In the genomic region with DNA sequence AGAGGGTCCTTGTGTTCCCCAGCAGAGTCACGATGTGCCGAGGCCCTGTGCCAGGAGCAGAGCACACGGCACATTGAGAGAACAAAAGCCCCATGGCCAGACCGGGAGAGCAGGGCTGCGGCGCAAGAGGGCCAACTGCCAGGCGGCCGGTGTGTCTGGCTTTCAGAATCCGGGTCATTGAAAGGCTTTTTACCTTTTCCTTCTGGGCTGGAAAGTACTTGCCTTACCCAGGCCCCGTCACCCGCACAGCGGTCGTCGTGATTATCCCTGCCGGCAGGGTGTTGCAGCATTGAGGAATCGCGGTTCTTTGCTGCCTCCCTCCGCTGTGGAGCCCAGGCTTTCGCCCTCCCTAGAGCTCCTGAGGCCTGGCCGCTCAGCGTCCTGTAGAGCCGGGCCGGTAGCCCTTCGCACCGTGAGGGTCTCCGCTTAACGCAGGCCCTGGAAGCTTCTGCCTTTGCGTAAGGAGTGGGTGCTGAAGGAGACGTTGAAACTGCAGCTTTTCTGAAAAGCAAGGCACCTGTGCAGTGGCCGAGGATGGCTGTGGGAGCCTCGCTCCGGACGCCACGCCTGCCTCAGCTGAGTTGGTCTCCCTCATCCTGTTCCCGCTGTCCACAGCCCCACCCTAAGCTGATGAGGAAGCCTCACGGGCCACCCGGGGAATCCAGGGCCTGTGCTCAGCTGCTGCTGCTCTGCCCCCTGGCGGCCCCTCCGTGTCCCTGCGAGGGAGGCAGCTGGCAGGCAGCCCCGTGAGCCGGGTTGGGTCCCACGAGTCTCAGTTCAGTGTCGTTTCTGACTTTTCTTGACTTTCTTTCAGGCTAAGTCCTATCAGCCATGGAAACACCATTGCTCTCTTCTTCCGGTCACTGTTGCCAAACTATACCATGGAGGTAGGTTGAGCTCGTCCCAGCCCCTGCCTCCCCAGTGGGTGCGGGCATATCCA, we compare ENCODE assay signal across 1 cellular context.
TF ChIP-seq lines count a peak whose summit lies in the region.

No MANE protein-coding gene starts in this region.

TF ChIP-seq in HepG2, 621 proteins besides CTCF, POLR2A, EP300 and RAD21 (continued from another document and continues in another):
- TF ChIP-seq ETV5 (CRISPR knock-in tag; IDR thresholded peaks at IDR 0.05; ENCODE audit: borderline replicate concordance) (no peak), HHEX (CRISPR knock-in tag; IDR thresholded peaks at IDR 0.05) (no peak), ZNF329 (CRISPR knock-in tag; IDR thresholded peaks at IDR 0.05; ENCODE audit: low read depth) (no peak), HNF4G (IDR thresholded peaks at IDR 0.05; ENCODE audit: borderline replicate concordance, low read depth, low read length) (no peak), HNF4G (CRISPR knock-in tag; IDR thresholded peaks at IDR 0.05; ENCODE audit: borderline replicate concordance, low read depth) (no peak), MEF2D (CRISPR knock-in tag; IDR thresholded peaks at IDR 0.05) (0 out of 2 replicates have a peak, but pooled peaks have one; percentile 49), ZNF292 (CRISPR knock-in tag; IDR thresholded peaks at IDR 0.05; ENCODE audit: borderline replicate concordance, low read depth) (no peak), ATF7 (IDR thresholded peaks at IDR 0.05) (no peak), ATF7 (CRISPR knock-in tag; IDR thresholded peaks at IDR 0.05) (no peak), KDM6A (CRISPR knock-in tag; IDR thresholded peaks at IDR 0.05; ENCODE audit: low read depth) (no peak), GTF2F1 (IDR thresholded peaks at IDR 0.05; ENCODE audit: low read length) (no peak), RARG (CRISPR knock-in tag; IDR thresholded peaks at IDR 0.05; ENCODE audit: low read depth) (no peak), ZNF883 (CRISPR knock-in tag; IDR thresholded peaks at IDR 0.05; ENCODE audit: not compliant biosample characterization) (peak; percentile 74), MBD4 (IDR thresholded peaks at IDR 0.05; ENCODE audit: borderline replicate concordance, low read length) (no peak), ZSCAN21 (CRISPR knock-in tag; IDR thresholded peaks at IDR 0.05; ENCODE audit: borderline replicate concordance) (peak; percentile 83; the same call in 1 of the 2 replicates), MLLT10 (CRISPR knock-in tag; IDR thresholded peaks at IDR 0.05) (no peak), U2AF2 (IDR thresholded peaks at IDR 0.05; ENCODE audit: low read depth, low read length) (no peak), MAF1 (CRISPR knock-in tag; IDR thresholded peaks at IDR 0.05; ENCODE audit: borderline replicate concordance) (no peak), ZNF839 (CRISPR knock-in tag; IDR thresholded peaks at IDR 0.05; ENCODE audit: borderline replicate concordance) (no peak), FOXM1 (CRISPR knock-in tag; IDR thresholded peaks at IDR 0.05) (no peak)
- TF ChIP-seq, protein P1, sequence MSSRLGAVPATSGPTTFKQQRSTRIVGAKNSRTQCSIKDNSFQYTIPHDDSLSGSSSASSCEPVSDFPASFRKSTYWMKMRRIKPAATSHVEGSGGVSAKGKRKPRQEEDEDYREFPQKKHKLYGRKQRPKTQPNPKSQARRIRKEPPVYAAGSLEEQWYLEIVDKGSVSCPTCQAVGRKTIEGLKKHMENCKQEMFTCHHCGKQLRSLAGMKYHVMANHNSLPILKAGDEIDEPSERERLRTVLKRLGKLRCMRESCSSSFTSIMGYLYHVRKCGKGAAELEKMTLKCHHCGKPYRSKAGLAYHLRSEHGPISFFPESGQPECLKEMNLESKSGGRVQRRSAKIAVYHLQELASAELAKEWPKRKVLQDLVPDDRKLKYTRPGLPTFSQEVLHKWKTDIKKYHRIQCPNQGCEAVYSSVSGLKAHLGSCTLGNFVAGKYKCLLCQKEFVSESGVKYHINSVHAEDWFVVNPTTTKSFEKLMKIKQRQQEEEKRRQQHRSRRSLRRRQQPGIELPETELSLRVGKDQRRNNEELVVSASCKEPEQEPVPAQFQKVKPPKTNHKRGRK (CRISPR knock-in tag; IDR thresholded peaks at IDR 0.05): no peak
- TF ChIP-seq, protein P2, sequence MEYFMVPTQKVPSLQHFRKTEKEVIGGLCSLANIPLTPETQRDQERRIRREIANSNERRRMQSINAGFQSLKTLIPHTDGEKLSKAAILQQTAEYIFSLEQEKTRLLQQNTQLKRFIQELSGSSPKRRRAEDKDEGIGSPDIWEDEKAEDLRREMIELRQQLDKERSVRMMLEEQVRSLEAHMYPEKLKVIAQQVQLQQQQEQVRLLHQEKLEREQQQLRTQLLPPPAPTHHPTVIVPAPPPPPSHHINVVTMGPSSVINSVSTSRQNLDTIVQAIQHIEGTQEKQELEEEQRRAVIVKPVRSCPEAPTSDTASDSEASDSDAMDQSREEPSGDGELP (IDR thresholded peaks at IDR 0.05; ENCODE audit: borderline replicate concordance, low read depth): peak; percentile 85; the same call in 1 of the 2 replicates
- TF ChIP-seq, protein P3, sequence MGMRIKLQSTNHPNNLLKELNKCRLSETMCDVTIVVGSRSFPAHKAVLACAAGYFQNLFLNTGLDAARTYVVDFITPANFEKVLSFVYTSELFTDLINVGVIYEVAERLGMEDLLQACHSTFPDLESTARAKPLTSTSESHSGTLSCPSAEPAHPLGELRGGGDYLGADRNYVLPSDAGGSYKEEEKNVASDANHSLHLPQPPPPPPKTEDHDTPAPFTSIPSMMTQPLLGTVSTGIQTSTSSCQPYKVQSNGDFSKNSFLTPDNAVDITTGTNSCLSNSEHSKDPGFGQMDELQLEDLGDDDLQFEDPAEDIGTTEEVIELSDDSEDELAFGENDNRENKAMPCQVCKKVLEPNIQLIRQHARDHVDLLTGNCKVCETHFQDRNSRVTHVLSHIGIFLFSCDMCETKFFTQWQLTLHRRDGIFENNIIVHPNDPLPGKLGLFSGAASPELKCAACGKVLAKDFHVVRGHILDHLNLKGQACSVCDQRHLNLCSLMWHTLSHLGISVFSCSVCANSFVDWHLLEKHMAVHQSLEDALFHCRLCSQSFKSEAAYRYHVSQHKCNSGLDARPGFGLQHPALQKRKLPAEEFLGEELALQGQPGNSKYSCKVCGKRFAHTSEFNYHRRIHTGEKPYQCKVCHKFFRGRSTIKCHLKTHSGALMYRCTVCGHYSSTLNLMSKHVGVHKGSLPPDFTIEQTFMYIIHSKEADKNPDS (CRISPR knock-in tag; IDR thresholded peaks at IDR 0.05): no peak
- TF ChIP-seq, protein P4, sequence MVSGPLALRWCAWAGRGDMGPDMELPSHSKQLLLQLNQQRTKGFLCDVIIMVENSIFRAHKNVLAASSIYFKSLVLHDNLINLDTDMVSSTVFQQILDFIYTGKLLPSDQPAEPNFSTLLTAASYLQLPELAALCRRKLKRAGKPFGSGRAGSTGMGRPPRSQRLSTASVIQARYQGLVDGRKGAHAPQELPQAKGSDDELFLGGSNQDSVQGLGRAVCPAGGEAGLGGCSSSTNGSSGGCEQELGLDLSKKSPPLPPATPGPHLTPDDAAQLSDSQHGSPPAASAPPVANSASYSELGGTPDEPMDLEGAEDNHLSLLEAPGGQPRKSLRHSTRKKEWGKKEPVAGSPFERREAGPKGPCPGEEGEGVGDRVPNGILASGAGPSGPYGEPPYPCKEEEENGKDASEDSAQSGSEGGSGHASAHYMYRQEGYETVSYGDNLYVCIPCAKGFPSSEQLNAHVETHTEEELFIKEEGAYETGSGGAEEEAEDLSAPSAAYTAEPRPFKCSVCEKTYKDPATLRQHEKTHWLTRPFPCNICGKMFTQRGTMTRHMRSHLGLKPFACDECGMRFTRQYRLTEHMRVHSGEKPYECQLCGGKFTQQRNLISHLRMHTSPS (CRISPR knock-in tag; IDR thresholded peaks at IDR 0.05; ENCODE audit: low read depth): peak; percentile 24; the same call in 1 of the 2 replicates
- TF ChIP-seq, protein P5, sequence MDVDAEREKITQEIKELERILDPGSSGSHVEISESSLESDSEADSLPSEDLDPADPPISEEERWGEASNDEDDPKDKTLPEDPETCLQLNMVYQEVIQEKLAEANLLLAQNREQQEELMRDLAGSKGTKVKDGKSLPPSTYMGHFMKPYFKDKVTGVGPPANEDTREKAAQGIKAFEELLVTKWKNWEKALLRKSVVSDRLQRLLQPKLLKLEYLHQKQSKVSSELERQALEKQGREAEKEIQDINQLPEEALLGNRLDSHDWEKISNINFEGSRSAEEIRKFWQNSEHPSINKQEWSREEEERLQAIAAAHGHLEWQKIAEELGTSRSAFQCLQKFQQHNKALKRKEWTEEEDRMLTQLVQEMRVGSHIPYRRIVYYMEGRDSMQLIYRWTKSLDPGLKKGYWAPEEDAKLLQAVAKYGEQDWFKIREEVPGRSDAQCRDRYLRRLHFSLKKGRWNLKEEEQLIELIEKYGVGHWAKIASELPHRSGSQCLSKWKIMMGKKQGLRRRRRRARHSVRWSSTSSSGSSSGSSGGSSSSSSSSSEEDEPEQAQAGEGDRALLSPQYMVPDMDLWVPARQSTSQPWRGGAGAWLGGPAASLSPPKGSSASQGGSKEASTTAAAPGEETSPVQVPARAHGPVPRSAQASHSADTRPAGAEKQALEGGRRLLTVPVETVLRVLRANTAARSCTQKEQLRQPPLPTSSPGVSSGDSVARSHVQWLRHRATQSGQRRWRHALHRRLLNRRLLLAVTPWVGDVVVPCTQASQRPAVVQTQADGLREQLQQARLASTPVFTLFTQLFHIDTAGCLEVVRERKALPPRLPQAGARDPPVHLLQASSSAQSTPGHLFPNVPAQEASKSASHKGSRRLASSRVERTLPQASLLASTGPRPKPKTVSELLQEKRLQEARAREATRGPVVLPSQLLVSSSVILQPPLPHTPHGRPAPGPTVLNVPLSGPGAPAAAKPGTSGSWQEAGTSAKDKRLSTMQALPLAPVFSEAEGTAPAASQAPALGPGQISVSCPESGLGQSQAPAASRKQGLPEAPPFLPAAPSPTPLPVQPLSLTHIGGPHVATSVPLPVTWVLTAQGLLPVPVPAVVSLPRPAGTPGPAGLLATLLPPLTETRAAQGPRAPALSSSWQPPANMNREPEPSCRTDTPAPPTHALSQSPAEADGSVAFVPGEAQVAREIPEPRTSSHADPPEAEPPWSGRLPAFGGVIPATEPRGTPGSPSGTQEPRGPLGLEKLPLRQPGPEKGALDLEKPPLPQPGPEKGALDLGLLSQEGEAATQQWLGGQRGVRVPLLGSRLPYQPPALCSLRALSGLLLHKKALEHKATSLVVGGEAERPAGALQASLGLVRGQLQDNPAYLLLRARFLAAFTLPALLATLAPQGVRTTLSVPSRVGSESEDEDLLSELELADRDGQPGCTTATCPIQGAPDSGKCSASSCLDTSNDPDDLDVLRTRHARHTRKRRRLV (CRISPR knock-in tag; IDR thresholded peaks at IDR 0.05): no peak
- TF ChIP-seq, protein P6, sequence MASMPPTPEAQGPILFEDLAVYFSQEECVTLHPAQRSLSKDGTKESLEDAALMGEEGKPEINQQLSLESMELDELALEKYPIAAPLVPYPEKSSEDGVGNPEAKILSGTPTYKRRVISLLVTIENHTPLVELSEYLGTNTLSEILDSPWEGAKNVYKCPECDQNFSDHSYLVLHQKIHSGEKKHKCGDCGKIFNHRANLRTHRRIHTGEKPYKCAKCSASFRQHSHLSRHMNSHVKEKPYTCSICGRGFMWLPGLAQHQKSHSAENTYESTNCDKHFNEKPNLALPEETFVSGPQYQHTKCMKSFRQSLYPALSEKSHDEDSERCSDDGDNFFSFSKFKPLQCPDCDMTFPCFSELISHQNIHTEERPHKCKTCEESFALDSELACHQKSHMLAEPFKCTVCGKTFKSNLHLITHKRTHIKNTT (CRISPR knock-in tag; IDR thresholded peaks at IDR 0.05): no peak
- TF ChIP-seq, protein P7, sequence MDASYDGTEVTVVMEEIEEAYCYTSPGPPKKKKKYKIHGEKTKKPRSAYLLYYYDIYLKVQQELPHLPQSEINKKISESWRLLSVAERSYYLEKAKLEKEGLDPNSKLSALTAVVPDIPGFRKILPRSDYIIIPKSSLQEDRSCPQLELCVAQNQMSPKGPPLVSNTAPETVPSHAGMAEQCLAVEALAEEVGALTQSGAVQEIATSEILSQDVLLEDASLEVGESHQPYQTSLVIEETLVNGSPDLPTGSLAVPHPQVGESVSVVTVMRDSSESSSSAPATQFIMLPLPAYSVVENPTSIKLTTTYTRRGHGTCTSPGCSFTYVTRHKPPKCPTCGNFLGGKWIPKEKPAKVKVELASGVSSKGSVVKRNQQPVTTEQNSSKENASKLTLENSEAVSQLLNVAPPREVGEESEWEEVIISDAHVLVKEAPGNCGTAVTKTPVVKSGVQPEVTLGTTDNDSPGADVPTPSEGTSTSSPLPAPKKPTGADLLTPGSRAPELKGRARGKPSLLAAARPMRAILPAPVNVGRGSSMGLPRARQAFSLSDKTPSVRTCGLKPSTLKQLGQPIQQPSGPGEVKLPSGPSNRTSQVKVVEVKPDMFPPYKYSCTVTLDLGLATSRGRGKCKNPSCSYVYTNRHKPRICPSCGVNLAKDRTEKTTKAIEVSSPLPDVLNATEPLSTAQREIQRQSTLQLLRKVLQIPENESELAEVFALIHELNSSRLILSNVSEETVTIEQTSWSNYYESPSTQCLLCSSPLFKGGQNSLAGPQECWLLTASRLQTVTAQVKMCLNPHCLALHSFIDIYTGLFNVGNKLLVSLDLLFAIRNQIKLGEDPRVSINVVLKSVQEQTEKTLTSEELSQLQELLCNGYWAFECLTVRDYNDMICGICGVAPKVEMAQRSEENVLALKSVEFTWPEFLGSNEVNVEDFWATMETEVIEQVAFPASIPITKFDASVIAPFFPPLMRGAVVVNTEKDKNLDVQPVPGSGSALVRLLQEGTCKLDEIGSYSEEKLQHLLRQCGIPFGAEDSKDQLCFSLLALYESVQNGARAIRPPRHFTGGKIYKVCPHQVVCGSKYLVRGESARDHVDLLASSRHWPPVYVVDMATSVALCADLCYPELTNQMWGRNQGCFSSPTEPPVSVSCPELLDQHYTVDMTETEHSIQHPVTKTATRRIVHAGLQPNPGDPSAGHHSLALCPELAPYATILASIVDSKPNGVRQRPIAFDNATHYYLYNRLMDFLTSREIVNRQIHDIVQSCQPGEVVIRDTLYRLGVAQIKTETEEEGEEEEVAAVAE (CRISPR knock-in tag; IDR thresholded peaks at IDR 0.05; ENCODE audit: borderline replicate concordance): no peak
- TF ChIP-seq, protein P8, sequence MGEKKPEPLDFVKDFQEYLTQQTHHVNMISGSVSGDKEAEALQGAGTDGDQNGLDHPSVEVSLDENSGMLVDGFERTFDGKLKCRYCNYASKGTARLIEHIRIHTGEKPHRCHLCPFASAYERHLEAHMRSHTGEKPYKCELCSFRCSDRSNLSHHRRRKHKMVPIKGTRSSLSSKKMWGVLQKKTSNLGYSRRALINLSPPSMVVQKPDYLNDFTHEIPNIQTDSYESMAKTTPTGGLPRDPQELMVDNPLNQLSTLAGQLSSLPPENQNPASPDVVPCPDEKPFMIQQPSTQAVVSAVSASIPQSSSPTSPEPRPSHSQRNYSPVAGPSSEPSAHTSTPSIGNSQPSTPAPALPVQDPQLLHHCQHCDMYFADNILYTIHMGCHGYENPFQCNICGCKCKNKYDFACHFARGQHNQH (CRISPR knock-in tag; IDR thresholded peaks at IDR 0.05): peak; percentile 57; the same call in 1 of the 2 replicates
- TF ChIP-seq, protein P9, sequence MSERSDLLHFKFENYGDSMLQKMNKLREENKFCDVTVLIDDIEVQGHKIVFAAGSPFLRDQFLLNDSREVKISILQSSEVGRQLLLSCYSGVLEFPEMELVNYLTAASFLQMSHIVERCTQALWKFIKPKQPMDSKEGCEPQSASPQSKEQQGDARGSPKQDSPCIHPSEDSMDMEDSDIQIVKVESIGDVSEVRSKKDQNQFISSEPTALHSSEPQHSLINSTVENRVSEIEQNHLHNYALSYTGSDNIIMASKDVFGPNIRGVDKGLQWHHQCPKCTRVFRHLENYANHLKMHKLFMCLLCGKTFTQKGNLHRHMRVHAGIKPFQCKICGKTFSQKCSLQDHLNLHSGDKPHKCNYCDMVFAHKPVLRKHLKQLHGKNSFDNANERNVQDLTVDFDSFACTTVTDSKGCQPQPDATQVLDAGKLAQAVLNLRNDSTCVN (CRISPR knock-in tag; IDR thresholded peaks at IDR 0.05; ENCODE audit: borderline replicate concordance): no peak
